In genomic region chr2:17961789-17962188, GRCh38 we compare ENCODE assay signal across 28 cellular contexts.
"Had no signal": no experiment of that assay in that cellular context is flagged by ENCODE, and none has a peak within 500 bp of the region (broad histone marks: within the 10 kb centered on the region; RNA-seq: fewer than 3 reads in every experiment).

No MANE protein-coding gene starts in this region.

- H3K27me3 ChIP-seq: ascending aorta, breast epithelium, cardiac muscle cell, colonic mucosa had no signal

- DNase-seq: activated CD4-positive, alpha-beta memory T cell treated with anti-CD3 and anti-CD28 coated beads, Interleukin-2, amount 10 ng/mL, durations not matched to agents 7 days and 5 days; activated CD4-positive, alpha-beta T cell treated with anti-CD3 and anti-CD28 coated beads for 1 hour; activated CD4-positive, alpha-beta T cell treated with anti-CD3 and anti-CD28 coated beads for 4 hours; activated CD4-positive, alpha-beta T cell treated with anti-CD3 and anti-CD28 coated beads, Interleukin-2, amount 10 ng/mL, durations not matched to agents 7 days and 5 days; activated CD4-positive, alpha-beta T cell treated with anti-CD3 and anti-CD28 coated beads, Interleukin-2, amount 50 U/mL, for 4 hours; activated CD8-positive, alpha-beta memory T cell treated with anti-CD3 and anti-CD28 coated beads, Interleukin-2, amount 50 U/mL, for 48 hours; activated gamma-delta T cell; activated naive CD4-positive, alpha-beta T cell; activated naive CD4-positive, alpha-beta T cell treated with anti-CD3 and anti-CD28 coated beads, Interleukin-2, amount 10 ng/mL, durations not matched to agents 7 days and 5 days; activated naive CD8-positive, alpha-beta T cell treated with anti-CD3 and anti-CD28 coated beads, Interleukin-2, amount 10 ng/mL, durations not matched to agents 7 days and 5 days; activated T-cell treated with anti-CD3 and anti-CD28 coated beads for 4 hours; activated T-cell treated with anti-CD3 and anti-CD28 coated beads, Interleukin-2, amount 50 U/mL, for 24 hours; activated T-cell treated with anti-CD3 and anti-CD28 coated beads, Interleukin-2, amount 50 U/mL, for 72 hours; central memory CD4-positive, alpha-beta T cell; cerebellar nuclear complex; colonic mucosa; effector CD8-positive, alpha-beta T cell; endodermal cell; foreskin fibroblast; head of caudate nucleus; hippocampal formation had no signal

- H3K27ac ChIP-seq: ascending aorta, breast epithelium, cardiac muscle cell, colonic mucosa had no signal

- H3K4me3 ChIP-seq: ascending aorta, breast epithelium, cardiac muscle cell, colonic mucosa had no signal

- H3K36me3 ChIP-seq: ascending aorta, breast epithelium, cardiac muscle cell, colonic mucosa had no signal

- H3K4me1 ChIP-seq: breast epithelium, colonic mucosa had no signal

- FAIRE-seq: frontal cortex had no signal

- ATAC-seq: activated naive CD4-positive, alpha-beta T cell treated with anti-CD3 and anti-CD28 coated beads, Interleukin-2, amount 50 U/mL, for 72 hours; activated T-cell treated with anti-CD3 and anti-CD28 coated beads, Interleukin-2, amount 50 U/mL, for 72 hours; esophagus mucosa; WTC11 had no signal

- H3K9me3 ChIP-seq: ascending aorta, breast epithelium, colonic mucosa had no signal
